21 cellular contexts compared by ENCODE assay signal in genomic region chr6:77313595-77313994, GRCh38.
DNase-seq lines count a peak whose midpoint lies in the region; ATAC-seq, FAIRE-seq and TF ChIP-seq lines count a peak whose summit lies in the region.
"Had no signal": no experiment of that assay in that cellular context is flagged by ENCODE, and none has a peak within 500 bp of the region (broad histone marks: within the 10 kb centered on the region; RNA-seq: fewer than 3 reads in every experiment).

No MANE protein-coding gene starts in this region.

- H3K4me3 Mint-ChIP-seq in activated CD4-positive, alpha-beta T cell treated with anti-CD3 and anti-CD28 coated beads, Interleukin-2, amount 10 ng/mL, durations not matched to agents 7 days and 5 days, result no peak overlapping the region
- H3K4me3 Mint-ChIP-seq: CD4-positive, CD25-positive, alpha-beta regulatory T cell; CD8-positive, alpha-beta memory T cell; H9; HFFc6; IgD-negative memory B cell had no signal

- TF ChIP-seq CTCF in liver (IDR thresholded peaks at IDR 0.05; ENCODE audit: low read depth, low read length, missing input control) (no peak), HepG2 (CRISPR knock-in tag; IDR thresholded peaks at IDR 0.05) (no peak), GM12878 (IDR thresholded peaks at IDR 0.05 in 2 of 3, conservative IDR thresholded peaks at IDR 0.05 in 1 of 3; ENCODE audit: control insufficient read depth in 2 of 3, extremely low read depth in 1 of 3, insufficient read depth in 1 of 3, low read depth in 3 of 3, low read length in 3 of 3) (no peak)

- H3K79me2 ChIP-seq in HepG2 (ENCODE audit: insufficient read depth, low read length), result no peaks in the 10 kb centered on the region
- no peaks in the 10 kb centered on the region for H3K79me2 ChIP-seq in GM12878 (ENCODE audit: control insufficient read depth, insufficient read depth, low read length)

- DNase-seq in HepG2 (ENCODE audit: low spot score) (no peak), GM12878 (ENCODE audit: low read depth, low spot score) (no peak), D341Med (ENCODE audit: low spot score) (no peak)
- DNase-seq in activated CD4-positive, alpha-beta T cell treated with anti-CD3 and anti-CD28 coated beads, Interleukin-2, amount 10 ng/mL, durations not matched to agents 7 days and 5 days, result no peak
- DNase-seq: ACHN; BE2C; C1 segment of cervical spinal cord; CD4-positive, CD25-positive, alpha-beta regulatory T cell; CD8-positive, alpha-beta memory T cell; COR-L47; H9; HFFc6; KG1 had no signal

- H3K9me3 ChIP-seq in liver (ENCODE audit: control insufficient read depth in 4 of 4, low read length in 3 of 4) (no peaks in the 10 kb centered on the region), HepG2 (ENCODE audit: low read length) (no peaks in the 10 kb centered on the region), GM12878 (replicated peaks; ENCODE audit: control insufficient read depth, insufficient read depth, low read length) (no peaks in the 10 kb centered on the region)
- H3K9me3 ChIP-seq: BE2C had no signal

- H3K4me3 ChIP-seq in liver (ENCODE audit: low read depth in 1 of 3, low read length in 3 of 3) (no peak overlapping the region), HepG2 (replicated peaks in 1 of 3; ENCODE audit: insufficient read depth in 1 of 3, low read depth in 2 of 3, low read length in 3 of 3) (no peak overlapping the region), GM12878 (no peak overlapping the region)

- H3K9ac ChIP-seq in liver (ENCODE audit: low read depth in 1 of 2, low read length in 2 of 2), result no peak overlapping the region
- no peak overlapping the region for H3K9ac ChIP-seq in HepG2 (ENCODE audit: insufficient read depth, low read depth, low read length)
- no peak overlapping the region for H3K9ac ChIP-seq in GM12878 (ENCODE audit: control insufficient read depth, insufficient read depth, low read length)

- TF ChIP-seq EP300 in HepG2 (IDR thresholded peaks at IDR 0.05; ENCODE audit: low read depth in 2 of 2, low read length in 2 of 2), result no peak
- no peak for TF ChIP-seq EP300 in HepG2 (CRISPR knock-in tag; IDR thresholded peaks at IDR 0.05; ENCODE audit: borderline replicate concordance)
- TF ChIP-seq EP300 in Ishikawa (IDR thresholded peaks at IDR 0.05; ENCODE audit: borderline replicate concordance), result no peak
- TF ChIP-seq EP300 in GM12878 (IDR thresholded peaks at IDR 0.05; ENCODE audit: borderline replicate concordance in 1 of 2, control insufficient read depth in 1 of 2, low read depth in 2 of 2, low read length in 2 of 2), result no peak

- POLR2A ChIA-PET in HepG2 (lab: Yijun Ruan, JAX) (no interaction called here), GM12878 (lab: Charles Lee) (no interaction called here)
- POLR2A ChIA-PET in activated CD4-positive, alpha-beta T cell treated with anti-CD3 and anti-CD28 coated beads, Interleukin-2, amount 10 ng/mL, durations not matched to agents 7 days and 5 days (lab: Charles Lee), result no interaction called here

- H3K9me3 Mint-ChIP-seq in activated CD4-positive, alpha-beta T cell treated with anti-CD3 and anti-CD28 coated beads, Interleukin-2, amount 10 ng/mL, durations not matched to agents 7 days and 5 days, result no peaks in the 10 kb centered on the region
- H3K9me3 Mint-ChIP-seq: H9, HFFc6 had no signal

- H3K4me1 Mint-ChIP-seq in activated CD4-positive, alpha-beta T cell treated with anti-CD3 and anti-CD28 coated beads, Interleukin-2, amount 10 ng/mL, durations not matched to agents 7 days and 5 days, result no peaks in the 10 kb centered on the region
- H3K4me1 Mint-ChIP-seq: CD4-positive, CD25-positive, alpha-beta regulatory T cell; CD8-positive, alpha-beta memory T cell; H9; IgD-negative memory B cell had no signal

- no peak overlapping the region for H3K27ac Mint-ChIP-seq in activated CD4-positive, alpha-beta T cell treated with anti-CD3 and anti-CD28 coated beads, Interleukin-2, amount 10 ng/mL, durations not matched to agents 7 days and 5 days
- H3K27ac Mint-ChIP-seq: CD4-positive, CD25-positive, alpha-beta regulatory T cell; CD8-positive, alpha-beta memory T cell; H9; HFFc6; IgD-negative memory B cell had no signal

- no peaks in the 10 kb centered on the region for H3K36me3 ChIP-seq in liver (ENCODE audit: control insufficient read depth in 4 of 4, insufficient read depth in 3 of 4, low read depth in 1 of 4, low read length in 3 of 4)
- H3K36me3 ChIP-seq in HepG2 (replicated peaks in 1 of 2; ENCODE audit: control insufficient read depth in 1 of 2, insufficient read depth in 2 of 2, low read length in 2 of 2), result no peaks in the 10 kb centered on the region
- no peaks in the 10 kb centered on the region for H3K36me3 ChIP-seq in GM12878 (ENCODE audit: control insufficient read depth in 2 of 2, insufficient read depth in 2 of 2, low read length in 1 of 2)
- H3K36me3 ChIP-seq: BE2C had no signal

- H2AFZ ChIP-seq in HepG2 (ENCODE audit: low read length) (no peak overlapping the region), GM12878 (ENCODE audit: control insufficient read depth, low read depth, low read length) (no peak overlapping the region)

- in situ Hi-C loops in HepG2 (cut with HindIII; ENCODE audit: extremely low pct_ligation_motif_present, low pct_unique_long_range_greater_than_20kb) (no loop called here), GM12878 (cut with MboI) (no loop called here)

- SMC1A ChIA-PET in GM12878 (lab: Charles Lee; ENCODE audit: uncharacterized antibody, unreplicated experiment), result no interaction called here

- WGBS in liver, result 68% methylated on average over 1 of the region's 1 CpG
- 6% methylated on average over 1 of the region's 1 CpG for WGBS in HepG2 (ENCODE audit: low lambda C conversion rate)
- 0% methylated on average over 1 of the region's 1 CpG for WGBS in GM12878 (ENCODE audit: insufficient coverage, insufficient replicate concordance, low lambda C conversion rate, missing lambda C conversion rate)

- TF ChIP-seq RAD21 in liver (IDR thresholded peaks at IDR 0.05), result no peak
- no peak for TF ChIP-seq RAD21 in HepG2 (CRISPR knock-in tag; IDR thresholded peaks at IDR 0.05)
- TF ChIP-seq RAD21 in Ishikawa (IDR thresholded peaks at IDR 0.05; ENCODE audit: low read depth), result no peak
- no peak for TF ChIP-seq RAD21 in GM12878 (IDR thresholded peaks at IDR 0.05; ENCODE audit: insufficient read depth, low read depth, low read length)

- H3K36me3 Mint-ChIP-seq in activated CD4-positive, alpha-beta T cell treated with anti-CD3 and anti-CD28 coated beads, Interleukin-2, amount 10 ng/mL, durations not matched to agents 7 days and 5 days (ENCODE audit: low read depth), result no peaks in the 10 kb centered on the region
- H3K36me3 Mint-ChIP-seq: CD4-positive, CD25-positive, alpha-beta regulatory T cell; CD8-positive, alpha-beta memory T cell; IgD-negative memory B cell had no signal

- no peaks in the 10 kb centered on the region for H3K27me3 ChIP-seq in liver (ENCODE audit: control insufficient read depth in 4 of 4, insufficient read depth in 4 of 4, low read length in 3 of 4)
- H3K27me3 ChIP-seq in HepG2 (ENCODE audit: control insufficient read depth in 1 of 2, insufficient read depth in 2 of 2, low read length in 2 of 2), result no peaks in the 10 kb centered on the region
- H3K27me3 ChIP-seq in GM12878 (replicated peaks in 1 of 2; ENCODE audit: control insufficient read depth in 2 of 2, insufficient read depth in 2 of 2, low read length in 1 of 2), result no peaks in the 10 kb centered on the region
- H3K27me3 ChIP-seq: BE2C had no signal

- CTCF ChIA-PET in HepG2 (lab: Yijun Ruan, JAX; ENCODE audit: low intra/inter-chr PET ratio, low total read pairs), result no interaction called here
- CTCF ChIA-PET in GM12878 (lab: Yijun Ruan, JAX), result no interaction called here
- CTCF ChIA-PET in activated CD4-positive, alpha-beta T cell treated with anti-CD3 and anti-CD28 coated beads, Interleukin-2, amount 10 ng/mL, durations not matched to agents 7 days and 5 days (lab: Charles Lee), result no interaction called here

- H3K4me1 ChIP-seq in liver (ENCODE audit: control insufficient read depth in 4 of 4, insufficient read depth in 4 of 4, low read length in 3 of 4), result no peaks in the 10 kb centered on the region
- H3K4me1 ChIP-seq in HepG2 (ENCODE audit: insufficient read depth, low read length), result no peaks in the 10 kb centered on the region
- H3K4me1 ChIP-seq in GM12878 (ENCODE audit: control insufficient read depth, insufficient read depth, low read length), result no peaks in the 10 kb centered on the region

- BruUV-seq in HepG2 (replicated peaks; lab: Mats Ljungman, UMichigan), result no TSS peak
- BruUV-seq in GM12878 (replicated peaks; lab: Mats Ljungman, UMichigan), result no TSS peak

- ATAC-seq in HepG2 (no peak), GM12878 (no peak), HG03135 (IDR thresholded peaks at IDR 0.05; ENCODE audit: unreplicated experiment) (no peak)

- no peak overlapping the region for H3K27ac ChIP-seq in liver (ENCODE audit: low read depth in 1 of 2, low read length in 2 of 2)
- H3K27ac ChIP-seq in HepG2 (ENCODE audit: extremely low read length, insufficient read depth, low read length), result no peak overlapping the region
- H3K27ac ChIP-seq in GM12878 (ENCODE audit: control insufficient read depth, insufficient read depth), result no peak overlapping the region

- intact Hi-C loops in HepG2 (cut with micrococcal nuclease; ENCODE audit: unreplicated experiment) (no loop called here), GM12878 (cut with micrococcal nuclease; ENCODE audit: unreplicated experiment) (no loop called here)

- no peak for TF ChIP-seq POLR2A in HepG2 (IDR thresholded peaks at IDR 0.05; ENCODE audit: insufficient read depth in 1 of 2, low read depth in 2 of 2, low read length in 2 of 2)
- no peak for TF ChIP-seq POLR2A in GM12878 (IDR thresholded peaks at IDR 0.05; ENCODE audit: low read depth, low read length)

- RAD21 ChIA-PET in GM12878 (lab: Charles Lee; ENCODE audit: unreplicated experiment), result no interaction called here

- no peak for FAIRE-seq in HepG2 (lab: Jason Lieb, UNC)
- no peak for FAIRE-seq in GM12878 (lab: Jason Lieb, UNC)
- FAIRE-seq: D721Med, G401.6, H1, HTR-8/SVneo had no signal

- H3K4me2 ChIP-seq in HepG2 (ENCODE audit: low read depth, low read length) (no peak overlapping the region), GM12878 (ENCODE audit: control insufficient read depth, insufficient read depth) (no peak overlapping the region)

- no peaks in the 10 kb centered on the region for H3K27me3 Mint-ChIP-seq in activated CD4-positive, alpha-beta T cell treated with anti-CD3 and anti-CD28 coated beads, Interleukin-2, amount 10 ng/mL, durations not matched to agents 7 days and 5 days
- H3K27me3 Mint-ChIP-seq: CD4-positive, CD25-positive, alpha-beta regulatory T cell; CD8-positive, alpha-beta memory T cell; IgD-negative memory B cell had no signal

- no peaks in the 10 kb centered on the region for H4K20me1 ChIP-seq in HepG2 (ENCODE audit: insufficient read depth, low read length)
- H4K20me1 ChIP-seq in GM12878 (ENCODE audit: control insufficient read depth, insufficient read depth), result no peaks in the 10 kb centered on the region

TF ChIP-seq in liver, 16 proteins besides CTCF, POLR2A, EP300 and RAD21 (continues in another document):
- TF ChIP-seq NR2F2 (IDR thresholded peaks at IDR 0.05) (no peak), YY1 (IDR thresholded peaks at IDR 0.05) (no peak)

TF ChIP-seq in HepG2, 621 proteins besides CTCF, POLR2A, EP300 and RAD21 (continues in another document):
- no peak for TF ChIP-seq SIX1 (CRISPR knock-in tag; IDR thresholded peaks at IDR 0.05; ENCODE audit: borderline replicate concordance)

TF ChIP-seq in Ishikawa, 13 proteins besides CTCF, POLR2A, EP300 and RAD21 (continues in another document):
- TF ChIP-seq ZBTB7A (IDR thresholded peaks at IDR 0.05; ENCODE audit: low read depth), result no peak
